In genomic region chr17:29177871-29178749, GRCh38 we compare ENCODE assay signal across 1 cellular context.
TF ChIP-seq lines count a peak whose summit lies in the region.

No MANE protein-coding gene starts in this region.

TF ChIP-seq in SK-N-SH, 30 proteins besides CTCF, POLR2A, EP300 and RAD21 (continued from another document):
- TF ChIP-seq USF1 (IDR thresholded peaks at IDR 0.05; ENCODE audit: borderline replicate concordance, low read depth) (no peak), TEAD4 (IDR thresholded peaks at IDR 0.05; ENCODE audit: borderline replicate concordance, insufficient read depth) (no peak), GATA2 (CRISPR knock-in tag; IDR thresholded peaks at IDR 0.05) (no peak), NRF1 (IDR thresholded peaks at IDR 0.05; ENCODE audit: low read depth, low read length) (no peak), ELF1 (IDR thresholded peaks at IDR 0.05) (no peak), TAF1 (IDR thresholded peaks at IDR 0.05; ENCODE audit: borderline replicate concordance, low read depth, low read length) (no peak), FOXM1 (IDR thresholded peaks at IDR 0.05; ENCODE audit: low read depth) (no peak), CHD2 (IDR thresholded peaks at IDR 0.05; ENCODE audit: low read length, partially characterized antibody) (no peak)
- TF ChIP-seq, protein P1, sequence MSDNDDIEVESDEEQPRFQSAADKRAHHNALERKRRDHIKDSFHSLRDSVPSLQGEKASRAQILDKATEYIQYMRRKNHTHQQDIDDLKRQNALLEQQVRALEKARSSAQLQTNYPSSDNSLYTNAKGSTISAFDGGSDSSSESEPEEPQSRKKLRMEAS (IDR thresholded peaks at IDR 0.05; ENCODE audit: low read depth): no peak
